Comparison of ENCODE assay signal across 1 cellular context in genomic region chr1:26307966-26308899, GRCh38.
TF ChIP-seq lines count a peak whose summit lies in the region.
"Not testable (repeated sequence)": the region's sequence is repeated elsewhere in the genome, so short reads cannot be mapped to it uniquely, and the experiment has no call there.

No MANE protein-coding gene starts in this region.

TF ChIP-seq in K562, 482 proteins besides CTCF, POLR2A, EP300 and RAD21 (continues in another document):
- TF ChIP-seq LCOR (CRISPR knock-in tag; IDR thresholded peaks at IDR 0.05) (peak; percentile 64; the same call in 1 of the 2 replicates), ZNF79 (CRISPR knock-in tag; IDR thresholded peaks at IDR 0.05; ENCODE audit: low read depth) (0 out of 2 replicates have a peak, but pooled peaks have one; percentile 17), KAT7 (CRISPR knock-in tag; IDR thresholded peaks at IDR 0.05; ENCODE audit: borderline replicate concordance) (peak; percentile 68; the same call in 1 of the 2 replicates), CREB3 (tag; conservative IDR thresholded peaks at IDR 0.05; ENCODE audit: low read depth) (peak; percentile 79; the same call in 1 of the 2 replicates), TEAD1 (CRISPR knock-in tag; IDR thresholded peaks at IDR 0.05) (peak in 1 of 2 experiments; percentile 27; a peak in 1 of 4 replicates), MTA3 (IDR thresholded peaks at IDR 0.05; ENCODE audit: borderline replicate concordance) (0 out of 2 replicates have a peak, but pooled peaks have one; percentile 55), SMARCA4 (IDR thresholded peaks at IDR 0.05) (peak; percentile 86), STAT5A (IDR thresholded peaks at IDR 0.05; ENCODE audit: borderline replicate concordance, low read length) (peak; percentile 53), ZNF592 (IDR thresholded peaks at IDR 0.05) (peak; percentile 98), NR2C1 (tag; IDR thresholded peaks at IDR 0.05) (peak; percentile 55), CBFA2T3 (IDR thresholded peaks at IDR 0.05) (peak; percentile 80), ASH1L (IDR thresholded peaks at IDR 0.05; ENCODE audit: borderline replicate concordance, low read depth, partially characterized antibody) (peak; percentile 29), FOSL1 (tag; conservative IDR thresholded peaks at IDR 0.05) (peak; percentile 12), TBL1XR1 (IDR thresholded peaks at IDR 0.05; ENCODE audit: low read length in 2 of 2) (0 out of 4 replicates have a peak, but pooled peaks have one; percentile 9 to 46), CC2D1A (IDR thresholded peaks at IDR 0.05) (peak; percentile 46; the same call in 1 of the 2 replicates), SMAD4 (CRISPR knock-in tag; conservative IDR thresholded peaks at IDR 0.05) (peak; percentile 40), MEF2D (tag; conservative IDR thresholded peaks at IDR 0.05; ENCODE audit: low read depth) (peak; percentile 60), CREM (IDR thresholded peaks at IDR 0.05; ENCODE audit: low read depth) (0 out of 2 replicates have a peak, but pooled peaks have one; percentile 8), ARNT (IDR thresholded peaks at IDR 0.05) (0 out of 4 replicates have a peak, but pooled peaks of 1 of the 2 experiments have one; percentile 26), DPF2 (IDR thresholded peaks at IDR 0.05) (peak; percentile 86), KLF6 (CRISPR knock-in tag; IDR thresholded peaks at IDR 0.05; ENCODE audit: borderline replicate concordance) (peak; percentile 32; the same call in 1 of the 2 replicates), FOXK2 (conservative IDR thresholded peaks at IDR 0.05 in 1 of 2, IDR thresholded peaks at IDR 0.05 in 1 of 2; ENCODE audit: low read depth in 2 of 2) (peak; percentile 94 to 95), ZBTB11 (CRISPR knock-in tag; IDR thresholded peaks at IDR 0.05) (peak in 1 of 3 experiments; percentile 47; a peak in 1 of 6 replicates), CTBP1 (IDR thresholded peaks at IDR 0.05; ENCODE audit: borderline replicate concordance) (peak; percentile 74; the same call in 1 of the 2 replicates), L3MBTL2 (IDR thresholded peaks at IDR 0.05) (peak; percentile 75), SOX6 (IDR thresholded peaks at IDR 0.05) (0 out of 2 replicates have a peak, but pooled peaks have one; percentile 19), PYGO2 (tag; IDR thresholded peaks at IDR 0.05) (peak; percentile 57; the same call in 1 of the 2 replicates), CREB1 (IDR thresholded peaks at IDR 0.05) (peak; percentile 20; the same call in 1 of the 2 replicates), CREB1 (CRISPR knock-in tag; IDR thresholded peaks at IDR 0.05) (0 out of 2 replicates have a peak, but pooled peaks have one; percentile 22), EHMT2 (IDR thresholded peaks at IDR 0.05) (peak; percentile 92), GTF2A2 (tag; IDR thresholded peaks at IDR 0.05) (0 out of 2 replicates have a peak, but pooled peaks have one; percentile 3), ZNF583 (CRISPR knock-in tag; IDR thresholded peaks at IDR 0.05) (peak; percentile 66; the same call in 1 of the 2 replicates), MECOM (CRISPR knock-in tag; IDR thresholded peaks at IDR 0.05) (0 out of 2 replicates have a peak, but pooled peaks have one; percentile 36), ARHGAP35 (IDR thresholded peaks at IDR 0.05; ENCODE audit: partially characterized antibody) (peak; percentile 11), ZNF707 (CRISPR knock-in tag; conservative IDR thresholded peaks at IDR 0.05) (0 out of 2 replicates have a peak, but pooled peaks have one; percentile 10), ZNF589 (CRISPR knock-in tag; IDR thresholded peaks at IDR 0.05; ENCODE audit: low read depth) (peak; percentile 83; the same call in 1 of the 2 replicates), AFF1 (IDR thresholded peaks at IDR 0.05; ENCODE audit: low read depth in 1 of 2, partially characterized antibody in 2 of 2) (peak in 1 of 2 experiments; percentile 43), IRF9 (tag; IDR thresholded peaks at IDR 0.05) (0 out of 2 replicates have a peak, but pooled peaks have one; percentile 24), ZNF395 (CRISPR knock-in tag; IDR thresholded peaks at IDR 0.05) (peak; percentile 56), ZC3H8 (IDR thresholded peaks at IDR 0.05) (0 out of 2 replicates have a peak, but pooled peaks have one; percentile 59), PTTG1 (tag; IDR thresholded peaks at IDR 0.05; ENCODE audit: low read depth) (peak; percentile 36), ARID1B (IDR thresholded peaks at IDR 0.05) (peak; percentile 81), GATAD2A (IDR thresholded peaks at IDR 0.05) (peak; percentile 47; the same call in 1 of the 2 replicates), MTA1 (IDR thresholded peaks at IDR 0.05; ENCODE audit: borderline replicate concordance) (0 out of 2 replicates have a peak, but pooled peaks have one; percentile 36), ZBTB9 (CRISPR knock-in tag; IDR thresholded peaks at IDR 0.05) (peak; percentile 70; the same call in 1 of the 2 replicates), HLTF (IDR thresholded peaks at IDR 0.05) (peak; percentile 68; the same call in 1 of the 2 replicates), MTA2 (IDR thresholded peaks at IDR 0.05; ENCODE audit: low read depth) (peak; percentile 50; the same call in 1 of the 2 replicates), NBN (IDR thresholded peaks at IDR 0.05; ENCODE audit: low read depth) (peak; percentile 57; the same call in 1 of the 2 replicates), CBFA2T2 (conservative IDR thresholded peaks at IDR 0.05) (peak; percentile 63; the same call in 1 of the 2 replicates), SUPT5H (IDR thresholded peaks at IDR 0.05) (0 out of 2 replicates have a peak, but pooled peaks have one; percentile 30), MIER1 (IDR thresholded peaks at IDR 0.05; ENCODE audit: low read depth) (peak; percentile 55; the same call in 1 of the 2 replicates)
- TF ChIP-seq NR2C1 (IDR thresholded peaks at IDR 0.05), result not testable (repeated sequence)
